In genomic region chr3:139538733-139539132, GRCh38 we compare ENCODE assay signal across 7 cellular contexts. TPM values are rescaled to one million over a fixed set of nuclear protein-coding genes. Genes with fewer than 3 reads are reported as not detected.
DNase-seq lines count a peak whose midpoint lies in the region; ATAC-seq and TF ChIP-seq lines count a peak whose summit lies in the region.

No MANE protein-coding gene starts in this region.

- H3K27ac ChIP-seq in RWPE2 (ENCODE audit: poor library complexity, severe bottlenecking), result peak overlapping the region; percentile 12
- H3K27ac ChIP-seq in testis, result peak overlapping the region; percentile 5 to 68

- TF ChIP-seq POLR2A in testis (IDR thresholded peaks at IDR 0.05), result no peak

- intact Hi-C loops in testis (cut with DNase I; ENCODE audit: low total_unique reads), result no loop called here

- peaks cover 28% of the 10 kb centered on the region for H3K4me1 ChIP-seq in RWPE2 (ENCODE audit: insufficient read depth, poor library complexity, severe bottlenecking)
- peaks cover 38% of the 10 kb centered on the region for H3K4me1 ChIP-seq in testis

- TF ChIP-seq CTCF in RWPE2 (IDR thresholded peaks at IDR 0.05; ENCODE audit: poor library complexity, severe bottlenecking) (no peak), epithelial cell of proximal tubule (conservative IDR thresholded peaks at IDR 0.05; ENCODE audit: low read depth, low read length) (no peak), testis (IDR thresholded peaks at IDR 0.05) (no peak)

- H3K9me3 ChIP-seq in RWPE2 (ENCODE audit: severe bottlenecking) (no peaks in the 10 kb centered on the region), testis (no peaks in the 10 kb centered on the region)

- H3K36me3 ChIP-seq in RWPE2 (ENCODE audit: low read depth) (no peaks in the 10 kb centered on the region), testis (ENCODE audit: low read depth, missing control alignments) (no peaks in the 10 kb centered on the region)

- no peak for ATAC-seq in RWPE2 (ENCODE audit: low read depth)

- H3K27me3 ChIP-seq in RWPE2 (ENCODE audit: insufficient read depth, poor library complexity, severe bottlenecking) (no peaks in the 10 kb centered on the region), testis (no peaks in the 10 kb centered on the region)

- DNase-seq in RWPE2 (ENCODE audit: low spot score) (no peak), epithelial cell of proximal tubule (ENCODE audit: low read depth) (no peak), medulla oblongata (ENCODE audit: extremely low spot score) (peak; percentile 69), testis (peak; percentile 78), HuH-7.5 (ENCODE audit: low spot score) (no peak)
- DNase-seq in activated CD4-positive, alpha-beta T cell treated with anti-CD3 and anti-CD28 coated beads, Interleukin-2, amount 50 U/mL, for 48 hours, result no peak
- DNase-seq in stimulated activated naive CD4-positive, alpha-beta T cell (lab: John Stamatoyannopoulos, UW), result no peak

- H3K4me3 ChIP-seq in RWPE2 (ENCODE audit: severe bottlenecking), result no peak overlapping the region
- peak overlapping the region; percentile 60 for H3K4me3 ChIP-seq in epithelial cell of proximal tubule (ENCODE audit: low read depth, low read length)
- peak overlapping the region; percentile 36 to 64 for H3K4me3 ChIP-seq in testis

- WGBS in testis, 2 donors, result 40 to 62% methylated on average over 16 to 21 of the region's 21 CpGs

RNA-seq across cellular contexts. Expression of gene RBP1, which starts 0.8 kb away (rescaled TPM):
- 68.0 and 250 TPM in 2 replicates for total RNA-seq in epithelial cell of proximal tubule
- total RNA-seq in testis, result 10 to 100 TPM; 84.6 to 91.6 TPM
- polyA plus RNA-seq in testis (ENCODE audit: insufficient read depth, low read depth, low replicate concordance), result 168 TPM

Comparison
In these comparisons a context has a peak if more than half of its experiments do, and no peak if none do; other contexts are left out.
1. DNase-seq: peak in medulla oblongata (single experiment) and testis (single experiment); none in RWPE2 (single experiment), epithelial cell of proximal tubule (single experiment), HuH-7.5 (single experiment), activated CD4-positive, alpha-beta T cell treated with anti-CD3 and anti-CD28 coated beads, Interleukin-2, amount 50 U/mL, for 48 hours (0 of 2) and stimulated activated naive CD4-positive, alpha-beta T cell (0 of 6).